21 cellular contexts compared by ENCODE assay signal in the genomic region with DNA sequence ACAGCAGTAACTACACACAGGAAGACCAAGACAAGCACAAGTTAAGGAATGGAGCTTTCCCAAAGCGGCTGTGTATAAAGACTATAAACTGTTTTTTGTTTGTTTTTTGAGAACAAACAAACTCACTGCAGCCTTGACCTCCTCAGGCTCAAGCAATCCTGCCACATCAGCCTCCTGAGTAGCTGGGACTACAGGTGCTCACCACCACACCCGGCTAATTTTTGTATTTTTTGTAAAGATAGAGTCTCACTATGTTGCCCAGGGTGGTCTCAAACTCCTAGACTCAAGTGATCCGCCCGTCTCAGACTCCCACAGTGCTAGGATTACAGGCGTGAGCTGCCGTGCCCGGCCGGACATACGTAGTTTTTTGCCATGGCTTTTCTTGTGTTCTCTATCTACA. TPM values are rescaled to one million over a fixed set of nuclear protein-coding genes. Genes with fewer than 3 reads are reported as not detected.
DNase-seq lines count a peak whose midpoint lies in the region; ATAC-seq and TF ChIP-seq lines count a peak whose summit lies in the region.
"Had no signal": no experiment of that assay in that cellular context is flagged by ENCODE, and none has a peak within 500 bp of the region (broad histone marks: within the 10 kb centered on the region; RNA-seq: fewer than 3 reads in every experiment).

No MANE protein-coding gene starts in this region.

- intact Hi-C loops in Right ventricle myocardium superior (cut with DNase I), result no loop called here

- TF ChIP-seq CTCF in 22Rv1 (IDR thresholded peaks at IDR 0.05) (no peak), C4-2B (conservative IDR thresholded peaks at IDR 0.05) (no peak), VCaP (conservative IDR thresholded peaks at IDR 0.05) (no peak), neural crest cell (conservative IDR thresholded peaks at IDR 0.05) (no peak)

- no peaks in the 10 kb centered on the region for H3K4me1 Mint-ChIP-seq in neural crest cell

- H3K27ac ChIP-seq in 22Rv1 (peak overlapping the region; percentile 52), C4-2B (peak overlapping the region; percentile 70), VCaP (peak overlapping the region; percentile 69)
- H3K27ac ChIP-seq: SK-N-MC had no signal

- no peaks in the 10 kb centered on the region for H3K36me3 Mint-ChIP-seq in neural crest cell (ENCODE audit: low read depth)

- no peak overlapping the region for H3K27ac Mint-ChIP-seq in neural crest cell (ENCODE audit: unreplicated experiment)
- H3K27ac Mint-ChIP-seq: B cell, CD14-positive monocyte had no signal

- H3K4me3 Mint-ChIP-seq in neural crest cell, result peak overlapping the region; percentile 47
- H3K4me3 Mint-ChIP-seq: B cell, CD14-positive monocyte had no signal

- no peak for ATAC-seq in HG03039 (IDR thresholded peaks at IDR 0.05; ENCODE audit: unreplicated experiment)
- ATAC-seq in Right ventricle myocardium superior (ENCODE audit: poor library complexity), result no peak
- ATAC-seq: K562, Panc1 had no signal

- DNase-seq in neural crest cell (ENCODE audit: low read depth, low spot score), result no peak
- DNase-seq in NCI-H187 (lab: John Stamatoyannopoulos, UW), result no peak
- DNase-seq in Right ventricle myocardium superior, result no peak
- no peak for DNase-seq in stimulated activated CD4-positive, alpha-beta T cell treated with anti-CD3 and anti-CD28 coated beads, Interleukin-2, amount 100 ng/mL, for 48 hours
- DNase-seq: Kasumi-1, NCI-H1092 treated with DMSO at 0.1 percent for 48 hours, NCI-H1436 treated with DMSO at 0.1 percent for 48 hours, NCI-H1930, NCI-H2107, NCI-H446 treated with DMSO at 0.1 percent for 48 hours, NCI-H526, SIG-M5 had no signal

- no peaks in the 10 kb centered on the region for H3K9me3 Mint-ChIP-seq in neural crest cell

- no peaks in the 10 kb centered on the region for H3K27me3 Mint-ChIP-seq in neural crest cell (ENCODE audit: low read depth)
- H3K27me3 Mint-ChIP-seq: B cell had no signal

RNA-seq across cellular contexts. Expression of a gene that starts 4.1 kb away (rescaled TPM):
- total RNA-seq in neural crest cell (0.45 and 0.79 TPM in 2 replicates), Right ventricle myocardium superior (not detected)

RNA-seq across cellular contexts. Expression of a gene that starts 6.0 kb away (rescaled TPM):
- 25.5 and 28.2 TPM in 2 replicates for total RNA-seq in neural crest cell
- 16.1 TPM for total RNA-seq in Right ventricle myocardium superior

RNA-seq across cellular contexts. Expression of a gene that starts 6.1 kb away (rescaled TPM):
- total RNA-seq in neural crest cell (37.0 and 38.3 TPM in 2 replicates), Right ventricle myocardium superior (4.8 TPM)

RNA-seq across cellular contexts. Expression of a gene that starts 23.2 kb away (rescaled TPM):
- total RNA-seq in neural crest cell, result 51.0 and 53.7 TPM in 2 replicates
- total RNA-seq in Right ventricle myocardium superior, result 11.9 TPM

RNA-seq across cellular contexts. Expression of a gene that starts 23.4 kb away (rescaled TPM):
- total RNA-seq in neural crest cell (103 and 108 TPM in 2 replicates), Right ventricle myocardium superior (34.5 TPM)
